ENCODE assay signal across 25 cellular contexts in the genomic region with DNA sequence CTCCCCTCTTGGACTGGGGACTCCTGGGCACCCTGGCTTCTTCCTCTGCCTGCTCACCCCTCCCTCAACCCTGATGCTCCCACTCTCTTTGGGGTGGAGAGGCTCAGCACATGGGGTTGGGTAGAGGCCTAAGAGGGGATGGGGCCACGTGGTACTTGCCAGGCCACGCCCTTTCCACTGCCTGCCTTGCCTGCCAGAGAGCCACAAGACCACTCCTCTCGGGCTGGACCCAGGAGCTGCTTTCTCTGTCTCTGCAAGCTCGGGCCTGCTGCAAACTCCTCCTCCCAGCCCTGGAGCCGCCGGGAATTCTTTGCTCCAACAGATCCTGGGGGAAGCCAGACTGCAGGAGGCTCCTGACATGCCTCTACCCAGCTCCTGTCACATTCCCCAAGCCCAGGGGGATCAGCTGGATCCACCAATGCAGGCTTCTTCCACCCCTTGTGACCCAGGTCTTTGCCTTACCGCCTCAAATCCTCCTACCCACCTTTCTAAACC. TPM values are rescaled to one million over a fixed set of nuclear protein-coding genes. Genes with fewer than 3 reads are reported as not detected.
DNase-seq lines count a peak whose midpoint lies in the region; ATAC-seq, FAIRE-seq and TF ChIP-seq lines count a peak whose summit lies in the region.
"Had no signal": no experiment of that assay in that cellular context is flagged by ENCODE, and none has a peak within 500 bp of the region (broad histone marks: within the 10 kb centered on the region; RNA-seq: fewer than 3 reads in every experiment).

No MANE protein-coding gene starts in this region.

- peak overlapping the region; percentile 46; the same call in 1 of the 2 replicates for H2AK5ac ChIP-seq in H1 (ENCODE audit: low read depth, low read length)
- peak overlapping the region; percentile 90 for H2AK5ac ChIP-seq in neuronal stem cell (ENCODE audit: low read depth, low read length)

- peak; percentile 21 for DNase-seq in NCI-H446 treated with DMSO at 0.1 percent for 48 hours (lab: John Stamatoyannopoulos, UW)
- no peak for DNase-seq in NCI-H446 (lab: John Stamatoyannopoulos, UW)
- peak; percentile 74 for DNase-seq in NCI-H69 (lab: John Stamatoyannopoulos, UW)
- DNase-seq in H1 (ENCODE audit: low read depth in 1 of 2, low spot score in 2 of 2): peak; percentile 64 to 72
- DNase-seq in neuronal stem cell (ENCODE audit: low spot score): no peak
- DNase-seq in activated CD4-positive, alpha-beta T cell treated with anti-CD3 and anti-CD28 coated beads, Interleukin-2, amount 10 ng/mL, durations not matched to agents 7 days and 5 days: no peak
- DNase-seq: activated CD8-positive, alpha-beta T cell treated with anti-CD3 and anti-CD28 coated beads, Interleukin-2, amount 10 ng/mL, durations not matched to agents 7 days and 5 days; effector CD4-positive, alpha-beta T cell; HFFc6; hippocampal formation; KG1; left colon; NCI-H1092; NCI-H510A treated with DMSO at 0.1 percent for 48 hours; pancreas; stimulated activated CD4-positive, alpha-beta T cell treated with anti-CD3 and anti-CD28 coated beads, Interleukin-4, amount 100 ng/mL, for 1 hour; stimulated activated CD8-positive, alpha-beta memory T cell treated with anti-CD3 and anti-CD28 coated beads, Interleukin-4, amount 100 ng/mL, for 48 hours; SW 1271 had no signal

- peaks cover 3 to 25% (median 14%) of the 10 kb centered on the region in 4 experiments for H3K4me1 ChIP-seq in H1 (replicated peaks in 1 of 4; ENCODE audit: control insufficient read depth in 3 of 4, insufficient read depth in 4 of 4, low read length in 3 of 4)
- peaks cover 0 to 13% of the 10 kb centered on the region in 2 donors for H3K4me1 ChIP-seq in neuronal stem cell (ENCODE audit: control insufficient read depth in 2 of 2, insufficient read depth in 1 of 2, low read depth in 1 of 2, low read length in 2 of 2)
- H3K4me1 ChIP-seq: pancreas had no signal

- CTCF ChIA-PET in H1 (lab: Charles Lee; ENCODE audit: partially characterized antibody): interaction anchor here (0.7 to 15.2 kb wide), 10 partner anchors 11 to 120 kb away, joined by 3 to 398 read pairs (median 4); a partner anchor contains a TSS
- CTCF ChIA-PET in activated CD4-positive, alpha-beta T cell treated with anti-CD3 and anti-CD28 coated beads, Interleukin-2, amount 10 ng/mL, durations not matched to agents 7 days and 5 days (lab: Charles Lee): interaction anchor here (0.6 to 6.1 kb wide), 2 partner anchors 15 to 168 kb away, joined by 3 to 41 read pairs; a partner anchor contains a TSS

- peak overlapping the region; percentile 40; the same call in 1 of the 2 replicates for H2BK12ac ChIP-seq in H1 (ENCODE audit: low read depth, low read length)
- H2BK12ac ChIP-seq in neuronal stem cell (ENCODE audit: low read length): peak overlapping the region; percentile 2

- peaks cover 30% of the 10 kb centered on the region for H3K27me3 Mint-ChIP-seq in activated CD4-positive, alpha-beta T cell treated with anti-CD3 and anti-CD28 coated beads, Interleukin-2, amount 10 ng/mL, durations not matched to agents 7 days and 5 days

- no peaks in the 10 kb centered on the region for H3K9me3 Mint-ChIP-seq in activated CD4-positive, alpha-beta T cell treated with anti-CD3 and anti-CD28 coated beads, Interleukin-2, amount 10 ng/mL, durations not matched to agents 7 days and 5 days
- H3K9me3 Mint-ChIP-seq: HFFc6 had no signal

- 0 out of 2 replicates have a peak overlapping the region, but pooled peaks have one; percentile 64 for H2BK20ac ChIP-seq in H1 (ENCODE audit: low read length)

- H3K4me3 Mint-ChIP-seq in activated CD4-positive, alpha-beta T cell treated with anti-CD3 and anti-CD28 coated beads, Interleukin-2, amount 10 ng/mL, durations not matched to agents 7 days and 5 days: no peak overlapping the region
- H3K4me3 Mint-ChIP-seq: activated CD8-positive, alpha-beta T cell treated with anti-CD3 and anti-CD28 coated beads, Interleukin-2, amount 10 ng/mL, durations not matched to agents 7 days and 5 days; HFFc6 had no signal

- no peak for TF ChIP-seq POLR2A in H1 (IDR thresholded peaks at IDR 0.05; ENCODE audit: control extremely low read depth in 1 of 2, low read depth in 2 of 2, low read length in 2 of 2)

- no peaks in the 10 kb centered on the region for H3K36me3 Mint-ChIP-seq in activated CD4-positive, alpha-beta T cell treated with anti-CD3 and anti-CD28 coated beads, Interleukin-2, amount 10 ng/mL, durations not matched to agents 7 days and 5 days (ENCODE audit: low read depth)

- WGBS in H1 (ENCODE audit: extremely low coverage in 1 of 2, insufficient coverage in 1 of 2, insufficient read length in 1 of 2, insufficient replicate concordance in 2 of 2, low coverage in 1 of 2, low lambda C conversion rate in 2 of 2, missing lambda C conversion rate in 1 of 2), 2 experiments: 7% methylated on average over 7 of the region's 7 CpGs; no CpG with 5 or more reads in 1 of the 2 experiments
- WGBS in neuronal stem cell (ENCODE audit: extremely low coverage in 2 of 2, insufficient read length in 2 of 2, insufficient replicate concordance in 1 of 2), 2 donors: no CpG with 5 or more reads among the region's 7 CpGs

- TF ChIP-seq CTCF in H1 (IDR thresholded peaks at IDR 0.05; ENCODE audit: control extremely low read depth in 1 of 3, insufficient read depth in 1 of 3, low read depth in 1 of 3, low read length in 3 of 3): no peak

- no peak overlapping the region for H4K5ac ChIP-seq in H1 (ENCODE audit: insufficient read length, low read depth, low read length)

- H3K4ac ChIP-seq in H1 (replicated peaks; ENCODE audit: insufficient read length, low read depth, low read length) (no peak overlapping the region), neuronal stem cell (ENCODE audit: low read length) (no peak overlapping the region)

- H3K4me2 ChIP-seq in H1 (ENCODE audit: insufficient read depth in 1 of 2, low read depth in 2 of 2, low read length in 2 of 2): peak overlapping the region; percentile 18 to 30; a peak in 3 of 4 replicates
- no peak overlapping the region for H3K4me2 ChIP-seq in neuronal stem cell (ENCODE audit: insufficient read depth, low read length, poor library complexity, severe bottlenecking)

- H2BK120ac ChIP-seq in H1 (replicated peaks; ENCODE audit: low read depth, low read length) (no peak overlapping the region), neuronal stem cell (ENCODE audit: low read depth, low read length) (peak overlapping the region; percentile 73)

- no peak for TF ChIP-seq EP300 in H1 (IDR thresholded peaks at IDR 0.05; ENCODE audit: borderline replicate concordance in 1 of 2, low read depth in 2 of 2, low read length in 2 of 2)

- POLR2A ChIA-PET in H1 (lab: Charles Lee; ENCODE audit: partially characterized antibody): interaction anchor here (0.8 to 1.0 kb wide), 2 partner anchors 8 to 13 kb away, joined by 3 to 4 read pairs; no protein-coding TSS in a partner anchor
- POLR2A ChIA-PET in activated CD4-positive, alpha-beta T cell treated with anti-CD3 and anti-CD28 coated beads, Interleukin-2, amount 10 ng/mL, durations not matched to agents 7 days and 5 days (lab: Charles Lee): no interaction called here

- H3K14ac ChIP-seq in H1 (ENCODE audit: insufficient read length) (no peak overlapping the region), neuronal stem cell (ENCODE audit: low read length) (no peak overlapping the region)

- H3K9ac ChIP-seq in H1 (replicated peaks in 1 of 4; ENCODE audit: extremely low read depth in 1 of 4, low read depth in 3 of 4, low read length in 3 of 4): no peak overlapping the region
- H3K9ac ChIP-seq in neuronal stem cell (ENCODE audit: low read depth, low read length, poor library complexity): no peak overlapping the region

- no peaks in the 10 kb centered on the region; the same call in 1 of the 2 replicates for H3K23me2 ChIP-seq in H1 (ENCODE audit: low read depth, low read length)

- H4K91ac ChIP-seq in H1 (replicated peaks; ENCODE audit: insufficient read length, low read length) (no peak overlapping the region), neuronal stem cell (ENCODE audit: low read depth, low read length, poor library complexity) (no peak overlapping the region)

- H4K20me1 ChIP-seq in H1 (replicated peaks in 1 of 2; ENCODE audit: control insufficient read depth in 1 of 2, insufficient read depth in 2 of 2, low read length in 2 of 2): no peaks in the 10 kb centered on the region

- H3K4me3 ChIP-seq in H1 (ENCODE audit: extremely low read depth in 1 of 4, insufficient read depth in 2 of 4, low read depth in 3 of 4, low read length in 4 of 4) (no peak overlapping the region), neuronal stem cell (ENCODE audit: low read length in 2 of 2) (no peak overlapping the region)
- H3K4me3 ChIP-seq: pancreas had no signal

- peak; percentile 83 for FAIRE-seq in H1 (lab: Jason Lieb, UNC)
- FAIRE-seq: GM19239, pancreas had no signal

- H3K56ac ChIP-seq in H1 (replicated peaks; ENCODE audit: insufficient read length, low read depth, low read length): no peak overlapping the region

- peaks cover 1 to 37% (median 18%) of the 10 kb centered on the region in 4 experiments for H3K27me3 ChIP-seq in H1 (replicated peaks in 1 of 4; ENCODE audit: control insufficient read depth in 3 of 4, extremely low read depth in 1 of 4, insufficient read depth in 3 of 4, low read length in 3 of 4)
- H3K27me3 ChIP-seq in neuronal stem cell (ENCODE audit: control insufficient read depth in 3 of 3, insufficient read depth in 3 of 3, low read depth in 1 of 3, low read length in 3 of 3): peaks cover 0 to 64% (median 0%) of the 10 kb centered on the region in 3 experiments
- H3K27me3 ChIP-seq: pancreas had no signal

- no peaks in the 10 kb centered on the region for H3K4me1 Mint-ChIP-seq in activated CD4-positive, alpha-beta T cell treated with anti-CD3 and anti-CD28 coated beads, Interleukin-2, amount 10 ng/mL, durations not matched to agents 7 days and 5 days

- 0 out of 4 replicates have a peak, but pooled peaks of 1 of the 2 experiments have one; percentile 13 for TF ChIP-seq RAD21 in H1 (IDR thresholded peaks at IDR 0.05 in 1 of 2, conservative IDR thresholded peaks at IDR 0.05 in 1 of 2; ENCODE audit: low read depth in 2 of 2, low read length in 2 of 2)

- no peak overlapping the region for H4K8ac ChIP-seq in H1 (ENCODE audit: extremely low read depth, insufficient read depth, low read length)
- no peak overlapping the region for H4K8ac ChIP-seq in neuronal stem cell (ENCODE audit: low read depth, low read length)

- no peak overlapping the region for H3K27ac Mint-ChIP-seq in activated CD4-positive, alpha-beta T cell treated with anti-CD3 and anti-CD28 coated beads, Interleukin-2, amount 10 ng/mL, durations not matched to agents 7 days and 5 days
- H3K27ac Mint-ChIP-seq: activated CD8-positive, alpha-beta T cell treated with anti-CD3 and anti-CD28 coated beads, Interleukin-2, amount 10 ng/mL, durations not matched to agents 7 days and 5 days; HFFc6 had no signal

- H2AFZ ChIP-seq in H1 (ENCODE audit: low read length): no peak overlapping the region; the same call in 1 of the 2 replicates
- H2AFZ ChIP-seq in neuronal stem cell (ENCODE audit: low read length): peak overlapping the region; percentile 66

- no peak overlapping the region for H3K23ac ChIP-seq in H1 (ENCODE audit: insufficient read length)
- no peak overlapping the region for H3K23ac ChIP-seq in neuronal stem cell (ENCODE audit: low read depth, low read length, poor library complexity)

- H3K36me3 ChIP-seq in H1 (ENCODE audit: control insufficient read depth in 2 of 4, insufficient read depth in 4 of 4, low read length in 3 of 4) (no peaks in the 10 kb centered on the region), neuronal stem cell (replicated peaks in 1 of 2; ENCODE audit: control insufficient read depth in 2 of 2, insufficient read depth in 2 of 2, low read length in 2 of 2) (no peaks in the 10 kb centered on the region)
- H3K36me3 ChIP-seq: pancreas had no signal

- H2BK15ac ChIP-seq in H1 (ENCODE audit: low read length) (peak overlapping the region; percentile 90; the same call in 1 of the 2 replicates), neuronal stem cell (ENCODE audit: low read length) (peak overlapping the region; percentile 55)

- no peaks in the 10 kb centered on the region for H3K9me3 ChIP-seq in H1 (ENCODE audit: insufficient read depth in 2 of 2, low read depth in 1 of 2, low read length in 1 of 2)
- no peaks in the 10 kb centered on the region for H3K9me3 ChIP-seq in neuronal stem cell (replicated peaks in 1 of 2; ENCODE audit: control insufficient read depth in 2 of 2, insufficient read depth in 1 of 2, low read depth in 1 of 2, low read length in 2 of 2)
- H3K9me3 ChIP-seq: pancreas had no signal

- no peak for ATAC-seq in HG03571 (IDR thresholded peaks at IDR 0.05; ENCODE audit: unreplicated experiment)
- ATAC-seq in activated CD4-positive, CD25-positive, alpha-beta regulatory T cell treated with anti-CD3 and anti-CD28 coated beads, Interleukin-2, amount 50 U/mL, for 24 hours: no peak
- ATAC-seq: activated CD8-positive, alpha-beta T cell treated with anti-CD3 and anti-CD28 coated beads, Interleukin-2, amount 10 ng/mL, durations not matched to agents 7 days and 5 days; left colon; Panc1; pancreas had no signal

- H3K27ac ChIP-seq in H1 (ENCODE audit: low read depth, low read length) (no peak overlapping the region), neuronal stem cell (replicated peaks; ENCODE audit: low read length) (peak overlapping the region; percentile 52)
- H3K27ac ChIP-seq: 22Rv1, C4-2B, pancreas had no signal

- H2BK5ac ChIP-seq in H1 (ENCODE audit: low read depth, low read length): no peak overlapping the region
- no peak overlapping the region for H2BK5ac ChIP-seq in neuronal stem cell (ENCODE audit: low read length)

- H3K79me1 ChIP-seq in H1 (ENCODE audit: low read depth, low read length): no peaks in the 10 kb centered on the region
- peaks cover 3% of the 10 kb centered on the region for H3K79me1 ChIP-seq in neuronal stem cell (ENCODE audit: low read depth, low read length)

- H3K79me2 ChIP-seq in H1 (ENCODE audit: control insufficient read depth in 1 of 2, insufficient read depth in 2 of 2, low read length in 2 of 2): no peaks in the 10 kb centered on the region

- peak overlapping the region; percentile 48; the same call in 1 of the 2 replicates for H3K18ac ChIP-seq in H1 (ENCODE audit: extremely low read depth, low read length)
- H3K18ac ChIP-seq in neuronal stem cell (ENCODE audit: low read length): peak overlapping the region; percentile 38

RNA-seq across cellular contexts. Expression of a gene that starts 11.8 kb away (rescaled TPM):
- 0.80 and 0.88 TPM in 2 replicates for total RNA-seq in H1 (2021; fragmentation: NEBNext Ultra II Directional; extraction: Animal tissue kit (Norgen Biotek cat#: 25700))
- 0.67 and 1.5 TPM in 2 replicates for polyA plus RNA-seq in H1 (2011; rRNA removed)
- polyA plus RNA-seq in H1 (2011; cell fraction: cytosol; rRNA removed): 0.94 TPM
- polyA plus RNA-seq in H1 (2011; cell fraction: nucleus; rRNA removed): 5.0 TPM
- polyA plus RNA-seq in H1 (2012, experiment 1 of 2): 0.64 to 1.2 TPM (median 0.93 TPM) in 4 replicates
- 0.84 TPM for polyA plus RNA-seq in H1 (2012, experiment 2 of 2)
- polyA plus RNA-seq in H1 (2013, experiment 1 of 2): 0.97 TPM
- polyA plus RNA-seq in H1 (2013, experiment 2 of 2): 0.87 TPM
- 0.39 and 0.73 TPM in 2 replicates for polyA minus RNA-seq in H1 (2011; rRNA and poly(A)+ RNA removed)
- 0.88 TPM for polyA minus RNA-seq in H1 (2011; cell fraction: cytosol; rRNA and poly(A)+ RNA removed)
- 2.2 TPM for polyA minus RNA-seq in H1 (2011; cell fraction: nucleus; rRNA and poly(A)+ RNA removed)
- polyA plus RNA-seq in neuronal stem cell (2013, experiment 1 of 2): 0.45 TPM
- polyA plus RNA-seq in neuronal stem cell (2013, experiment 2 of 2): 0.61 TPM
- total RNA-seq in activated CD4-positive, alpha-beta T cell treated with anti-CD3 and anti-CD28 coated beads, Interleukin-2, amount 10 ng/mL, durations not matched to agents 7 days and 5 days: under 1 TPM; 0.17 to 0.35 TPM
- total RNA-seq: activated CD8-positive, alpha-beta T cell treated with anti-CD3 and anti-CD28 coated beads, Interleukin-2, amount 10 ng/mL, durations not matched to agents 7 days and 5 days; HFFc6; skeletal muscle tissue had no signal

RNA-seq across cellular contexts. Expression of a gene that starts 14.3 kb away (rescaled TPM):
- total RNA-seq in H1 (2021; fragmentation: NEBNext Ultra II Directional; extraction: Animal tissue kit (Norgen Biotek cat#: 25700)): 0.15 TPM in 1 of 2 replicates, not detected in the other
- polyA plus RNA-seq in H1 (2011; rRNA removed): 0.06 and 0.20 TPM in 2 replicates
- 0.12 TPM for polyA plus RNA-seq in H1 (2011; cell fraction: cytosol; rRNA removed)
- polyA plus RNA-seq in H1 (2011; cell fraction: nucleus; rRNA removed): 0.29 TPM
- 0.15 to 0.25 TPM (median 0.25 TPM) in 3 of 4 replicates, not detected in the other for polyA plus RNA-seq in H1 (2012, experiment 1 of 2)
- 0.35 TPM for polyA plus RNA-seq in H1 (2012, experiment 2 of 2)
- 0.12 TPM for polyA plus RNA-seq in H1 (2013, experiment 1 of 2)
- polyA plus RNA-seq in H1 (2013, experiment 2 of 2): 0.17 TPM
- 0.09 and 0.10 TPM in 2 replicates for polyA minus RNA-seq in H1 (2011; rRNA and poly(A)+ RNA removed)
- polyA minus RNA-seq in H1 (2011; cell fraction: cytosol; rRNA and poly(A)+ RNA removed): not detected
- polyA minus RNA-seq in H1 (2011; cell fraction: nucleus; rRNA and poly(A)+ RNA removed): 1.3 TPM
- polyA plus RNA-seq in neuronal stem cell (2013, experiment 1 of 2): 1.2 TPM
- polyA plus RNA-seq in neuronal stem cell (2013, experiment 2 of 2): 1.1 TPM
- total RNA-seq in activated CD4-positive, alpha-beta T cell treated with anti-CD3 and anti-CD28 coated beads, Interleukin-2, amount 10 ng/mL, durations not matched to agents 7 days and 5 days: not detected
- total RNA-seq: activated CD8-positive, alpha-beta T cell treated with anti-CD3 and anti-CD28 coated beads, Interleukin-2, amount 10 ng/mL, durations not matched to agents 7 days and 5 days; HFFc6; left colon; skeletal muscle tissue had no signal

Comparison
In these comparisons a context has a peak if more than half of its experiments do, and no peak if none do; other contexts are left out.
1. DNase-seq: peak in NCI-H446 treated with DMSO at 0.1 percent for 48 hours (single experiment), NCI-H69 (single experiment) and H1 (2 of 2); none in NCI-H446 (0 of 2), neuronal stem cell (single experiment) and activated CD4-positive, alpha-beta T cell treated with anti-CD3 and anti-CD28 coated beads, Interleukin-2, amount 10 ng/mL, durations not matched to agents 7 days and 5 days (single experiment).